Comparison of ENCODE assay signal across 8 cellular contexts in genomic region chr1:179953974-179954493, GRCh38. TPM values are rescaled to one million over a fixed set of nuclear protein-coding genes. Genes with fewer than 3 reads are reported as not detected.
DNase-seq lines count a peak whose midpoint lies in the region; ATAC-seq and TF ChIP-seq lines count a peak whose summit lies in the region.

No MANE protein-coding gene starts in this region.

- peak overlapping the region; percentile 54 for H3K27ac ChIP-seq in endodermal cell (ENCODE audit: low read depth, low read length)
- H3K27ac ChIP-seq in naive thymus-derived CD4-positive, alpha-beta T cell (ENCODE audit: low read depth, low read length), result peak overlapping the region; percentile 95
- H3K27ac ChIP-seq in thymus (ENCODE audit: low read depth), result peak overlapping the region; percentile 91

- H3K4me1 Mint-ChIP-seq in activated CD4-positive, alpha-beta T cell treated with anti-CD3 and anti-CD28 coated beads, Interleukin-2, amount 10 ng/mL, durations not matched to agents 7 days and 5 days, result peaks cover 45% of the 10 kb centered on the region
- peaks cover 15% of the 10 kb centered on the region for H3K4me1 Mint-ChIP-seq in endodermal cell
- H3K4me1 Mint-ChIP-seq in naive thymus-derived CD4-positive, alpha-beta T cell, result peaks cover 31 to 67% (median 55%) of the 10 kb centered on the region in 7 donors

- no peaks in the 10 kb centered on the region for H3K9me3 ChIP-seq in endodermal cell (ENCODE audit: control insufficient read depth, low read length)
- H3K9me3 ChIP-seq in naive thymus-derived CD4-positive, alpha-beta T cell (ENCODE audit: control insufficient read depth in 2 of 3, low read length in 3 of 3), result no peaks in the 10 kb centered on the region
- H3K9me3 ChIP-seq in thymus (ENCODE audit: control insufficient read depth), result no peaks in the 10 kb centered on the region

- POLR2A ChIA-PET in GM10248 (lab: Yijun Ruan, JAX), result interaction anchor here (0.5 to 1.0 kb wide), 3 partner anchors 11 to 60 kb away, joined by 3 to 4 read pairs (median 3); no protein-coding TSS in a partner anchor
- POLR2A ChIA-PET in activated CD4-positive, alpha-beta T cell treated with anti-CD3 and anti-CD28 coated beads, Interleukin-2, amount 10 ng/mL, durations not matched to agents 7 days and 5 days (lab: Charles Lee), result interaction anchor here (0.6 to 0.9 kb wide), 2 partner anchors 72 to 145 kb away, joined by 3 read pairs; partner anchors contain the start of gene TOR1AIP1
- POLR2A ChIA-PET in naive thymus-derived CD4-positive, alpha-beta T cell (lab: Charles Lee), result interaction anchor here (0.6 to 5.8 kb wide), 22 partner anchors 9 to 1079 kb away, joined by 3 to 82 read pairs (median 3); partner anchors contain the start of genes ACBD6, TOR1AIP1 and TOR1AIP2

- no peak for TF ChIP-seq CTCF in GM10248 (IDR thresholded peaks at IDR 0.05; ENCODE audit: control extremely low read depth, extremely low read depth, low read depth, missing control alignments)
- TF ChIP-seq CTCF in endodermal cell (conservative IDR thresholded peaks at IDR 0.05), result peak; percentile 55

- peaks cover 1% of the 10 kb centered on the region for H3K36me3 Mint-ChIP-seq in activated CD4-positive, alpha-beta T cell treated with anti-CD3 and anti-CD28 coated beads, Interleukin-2, amount 10 ng/mL, durations not matched to agents 7 days and 5 days (ENCODE audit: low read depth)
- H3K36me3 Mint-ChIP-seq in endodermal cell (ENCODE audit: low read depth), result no peaks in the 10 kb centered on the region
- H3K36me3 Mint-ChIP-seq in naive thymus-derived CD4-positive, alpha-beta T cell, result peaks cover 0 to 14% (median 0%) of the 10 kb centered on the region in 5 donors

- intact Hi-C loops in naive thymus-derived CD4-positive, alpha-beta T cell (cut with micrococcal nuclease), result loop anchor here (1.0 to 10.0 kb wide), 17 partner anchors 37 to 1151 kb away; partner anchors contain the start of genes TOR1AIP1 (in 2 of the 2), TOR1AIP2 (in 2 of the 2), ACBD6 (in 1 of the 2) and AXDND1 (in 1 of the 2)

- H3K27me3 Mint-ChIP-seq in activated CD4-positive, alpha-beta T cell treated with anti-CD3 and anti-CD28 coated beads, Interleukin-2, amount 10 ng/mL, durations not matched to agents 7 days and 5 days, result no peaks in the 10 kb centered on the region
- H3K27me3 Mint-ChIP-seq in endodermal cell (ENCODE audit: insufficient read depth), result no peaks in the 10 kb centered on the region
- H3K27me3 Mint-ChIP-seq in naive thymus-derived CD4-positive, alpha-beta T cell, result no peaks in the 10 kb centered on the region

- H3K4me3 Mint-ChIP-seq in activated CD4-positive, alpha-beta T cell treated with anti-CD3 and anti-CD28 coated beads, Interleukin-2, amount 10 ng/mL, durations not matched to agents 7 days and 5 days, result peak overlapping the region; percentile 82
- peak overlapping the region; percentile 81 for H3K4me3 Mint-ChIP-seq in endodermal cell
- H3K4me3 Mint-ChIP-seq in naive thymus-derived CD4-positive, alpha-beta T cell, result peak overlapping the region; percentile 81 to 95 (median 91)

- CTCF ChIA-PET in GM10248 (lab: Yijun Ruan, JAX), result interaction anchor here (0.6 to 2.9 kb wide), 7 partner anchors 10 to 871 kb away, joined by 3 to 12 read pairs (median 4); no protein-coding TSS in a partner anchor
- CTCF ChIA-PET in activated CD4-positive, alpha-beta T cell treated with anti-CD3 and anti-CD28 coated beads, Interleukin-2, amount 10 ng/mL, durations not matched to agents 7 days and 5 days (lab: Charles Lee), result interaction anchor here (0.7 to 2.8 kb wide), 3 partner anchors 18 to 92 kb away, joined by 3 to 6 read pairs (median 3); no protein-coding TSS in a partner anchor
- CTCF ChIA-PET in naive thymus-derived CD4-positive, alpha-beta T cell (lab: Charles Lee), result interaction anchor here (0.9 to 1.9 kb wide), 4 partner anchors 72 to 139 kb away, joined by 3 to 5 read pairs (median 4); no protein-coding TSS in a partner anchor

- 14 to 15% methylated on average over 19 of the region's 19 CpGs for WGBS in endodermal cell (ENCODE audit: insufficient coverage in 1 of 2, insufficient read length in 1 of 2), 2 experiments
- WGBS in thymus, result 7% methylated on average over 19 of the region's 19 CpGs

- H3K4me1 ChIP-seq in endodermal cell (ENCODE audit: control insufficient read depth, insufficient read depth, low read length) (no peaks in the 10 kb centered on the region), thymus (ENCODE audit: control insufficient read depth, insufficient read depth, low read length) (peaks cover 2% of the 10 kb centered on the region)
- peaks cover 32 to 42% of the 10 kb centered on the region in 2 donors for H3K4me1 ChIP-seq in naive thymus-derived CD4-positive, alpha-beta T cell (ENCODE audit: control insufficient read depth in 2 of 2, insufficient read depth in 2 of 2, low read length in 2 of 2)

- H3K4me3 ChIP-seq in endodermal cell (ENCODE audit: low read length) (peak overlapping the region; percentile 98), thymus (ENCODE audit: low read length) (peak overlapping the region; percentile 94)
- peak overlapping the region; percentile 67 for H3K4me3 ChIP-seq in naive thymus-derived CD4-positive, alpha-beta T cell (ENCODE audit: low read length)

- no peaks in the 10 kb centered on the region for H3K9me3 Mint-ChIP-seq in activated CD4-positive, alpha-beta T cell treated with anti-CD3 and anti-CD28 coated beads, Interleukin-2, amount 10 ng/mL, durations not matched to agents 7 days and 5 days
- H3K9me3 Mint-ChIP-seq in endodermal cell, result no peaks in the 10 kb centered on the region
- H3K9me3 Mint-ChIP-seq in naive thymus-derived CD4-positive, alpha-beta T cell, result peaks cover 0 to 2% (median 0%) of the 10 kb centered on the region in 11 donors

- H3K36me3 ChIP-seq in endodermal cell (ENCODE audit: control insufficient read depth, insufficient read depth, low read length), result no peaks in the 10 kb centered on the region
- H3K36me3 ChIP-seq in naive thymus-derived CD4-positive, alpha-beta T cell (ENCODE audit: control insufficient read depth in 2 of 3, insufficient read depth in 3 of 3, low read length in 3 of 3), result peaks cover 0 to 7% (median 0%) of the 10 kb centered on the region in 3 experiments
- H3K36me3 ChIP-seq in thymus (ENCODE audit: control insufficient read depth, insufficient read depth), result no peaks in the 10 kb centered on the region

- no peaks in the 10 kb centered on the region for H3K27me3 ChIP-seq in endodermal cell (ENCODE audit: control insufficient read depth, insufficient read depth, low read length, poor library complexity, severe bottlenecking)
- no peaks in the 10 kb centered on the region for H3K27me3 ChIP-seq in naive thymus-derived CD4-positive, alpha-beta T cell (ENCODE audit: control insufficient read depth in 2 of 2, insufficient read depth in 2 of 2, low read length in 2 of 2)
- H3K27me3 ChIP-seq in thymus (ENCODE audit: control insufficient read depth, insufficient read depth), result no peaks in the 10 kb centered on the region

- peak; percentile 14 for ATAC-seq in HG02759 (IDR thresholded peaks at IDR 0.05; ENCODE audit: unreplicated experiment)
- peak; percentile 15 for ATAC-seq in naive thymus-derived CD4-positive, alpha-beta T cell

- H3K27ac Mint-ChIP-seq in activated CD4-positive, alpha-beta T cell treated with anti-CD3 and anti-CD28 coated beads, Interleukin-2, amount 10 ng/mL, durations not matched to agents 7 days and 5 days, result peak overlapping the region; percentile 98
- peak overlapping the region; percentile 73 for H3K27ac Mint-ChIP-seq in endodermal cell
- H3K27ac Mint-ChIP-seq in naive thymus-derived CD4-positive, alpha-beta T cell, result peak overlapping the region; percentile 91 to 99 (median 97)

- DNase-seq in GM10248 (ENCODE audit: extremely low spot score) (peak; percentile 32), NCI-H2171 treated with DMSO at 0.1 percent for 48 hours (lab: John Stamatoyannopoulos, UW) (peak; percentile 67), endodermal cell (no peak), T-helper 9 cell (no peak)
- no peak for DNase-seq in activated CD4-positive, alpha-beta T cell treated with anti-CD3 and anti-CD28 coated beads, Interleukin-2, amount 10 ng/mL, durations not matched to agents 7 days and 5 days
- DNase-seq in naive thymus-derived CD4-positive, alpha-beta T cell, result peak in 2 of 9 donors; percentile 8 to 38

- peak overlapping the region; percentile 56 for H3K9ac ChIP-seq in endodermal cell (ENCODE audit: extremely low read depth, low read length, poor library complexity, severe bottlenecking)

RNA-seq across cellular contexts. Expression of gene CEP350, which starts 0.6 kb away (rescaled TPM):
- total RNA-seq in activated CD4-positive, alpha-beta T cell treated with anti-CD3 and anti-CD28 coated beads, Interleukin-2, amount 10 ng/mL, durations not matched to agents 7 days and 5 days, result 10 to 100 TPM; 65.7 to 70.1 TPM
- 10 to 100 TPM; 32.2 to 42.2 TPM for total RNA-seq in endodermal cell
- 20.4 TPM for polyA plus RNA-seq in endodermal cell (2013, experiment 1 of 2)
- 28.0 TPM for polyA plus RNA-seq in endodermal cell (2013, experiment 2 of 2)
- total RNA-seq in naive thymus-derived CD4-positive, alpha-beta T cell, result 10 to 100 TPM; 56.1 to 90.1 (median 64.4) TPM
- polyA plus RNA-seq in naive thymus-derived CD4-positive, alpha-beta T cell, result 10 to 100 TPM; 39.1 to 50.2 TPM
- 8.3 TPM for polyA plus RNA-seq in thymus

Comparison
In these comparisons a context has a peak if more than half of its experiments do, and no peak if none do; other contexts are left out.
1. DNase-seq: peak in GM10248 (single experiment) and NCI-H2171 treated with DMSO at 0.1 percent for 48 hours (single experiment); none in activated CD4-positive, alpha-beta T cell treated with anti-CD3 and anti-CD28 coated beads, Interleukin-2, amount 10 ng/mL, durations not matched to agents 7 days and 5 days (single experiment), endodermal cell (single experiment) and T-helper 9 cell (single experiment).
2. Peak in every context shown above with its lines, with median percentiles within 50 percentile points of each other: H3K27ac Mint-ChIP-seq, H3K4me3 Mint-ChIP-seq, H3K27ac ChIP-seq and H3K4me3 ChIP-seq.